ENCODE assay signal across 19 cellular contexts in the genomic region with DNA sequence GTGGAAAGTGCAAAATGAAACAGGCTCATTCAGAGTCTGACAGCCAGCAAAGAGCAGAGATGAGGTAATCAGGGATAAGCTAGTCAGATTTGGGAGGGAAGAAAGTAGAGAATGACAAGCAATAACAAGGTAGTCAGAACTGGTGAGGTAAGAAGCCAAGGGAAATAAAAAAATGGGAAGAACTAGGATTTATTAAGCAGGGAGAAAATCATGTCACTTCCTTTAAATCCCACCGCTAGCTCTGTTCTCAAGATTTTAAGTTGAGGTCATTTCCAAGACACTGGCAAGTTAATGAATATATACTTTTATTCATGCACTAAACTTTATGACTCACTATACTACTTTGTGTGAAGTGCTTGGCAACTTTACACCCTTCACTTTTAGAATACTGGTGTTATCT.
A peak's percentile ranks its signal among the peaks of the same experiment; 100 is the strongest.
DNase-seq lines count a peak whose midpoint lies in the region; ATAC-seq and TF ChIP-seq lines count a peak whose summit lies in the region.
"Had no signal": no experiment of that assay in that cellular context is flagged by ENCODE, and none has a peak within 500 bp of the region (broad histone marks: within the 10 kb centered on the region; RNA-seq: fewer than 3 reads in every experiment).

No MANE protein-coding gene starts in this region.

- H2AFZ ChIP-seq in GM23248 (no peak overlapping the region), SK-N-SH (ENCODE audit: low read depth) (peak overlapping the region; percentile 27; the same call in 1 of the 2 replicates)

- in situ Hi-C loops in GM23248 (cut with MboI) = no loop called here

- H3K4me1 ChIP-seq in GM23248 (ENCODE audit: insufficient read depth) = no peaks in the 10 kb centered on the region
- peaks cover 0 to 27% of the 10 kb centered on the region in 2 experiments; a peak in 3 of 4 replicates for H3K4me1 ChIP-seq in SK-N-SH (ENCODE audit: control insufficient read depth in 1 of 2, insufficient read depth in 2 of 2, low read depth in 1 of 2, low read length in 1 of 2)
- no peaks in the 10 kb centered on the region for H3K4me1 ChIP-seq in mucosa of descending colon (ENCODE audit: low read depth)
- H3K4me1 ChIP-seq: HAP-1 had no signal

- H3F3A ChIP-seq in GM23248 (ENCODE audit: insufficient read depth) (no peaks in the 10 kb centered on the region), SK-N-SH (replicated peaks; ENCODE audit: insufficient read depth) (no peaks in the 10 kb centered on the region)

- H3K9ac ChIP-seq in GM23248 (no peak overlapping the region), SK-N-SH (no peak overlapping the region)

- H3K4me3 ChIP-seq in GM23248 (no peak overlapping the region), SK-N-SH (ENCODE audit: low read depth in 2 of 2, low read length in 1 of 2) (no peak overlapping the region), fibroblast of the aortic adventitia (ENCODE audit: low read depth, low read length) (no peak overlapping the region), mucosa of descending colon (no peak overlapping the region)
- H3K4me3 ChIP-seq: HAP-1 had no signal

- no peaks in the 10 kb centered on the region for H4K20me1 ChIP-seq in GM23248 (ENCODE audit: insufficient read depth)
- H4K20me1 ChIP-seq in SK-N-SH (ENCODE audit: insufficient read depth) = no peaks in the 10 kb centered on the region

- H3K9me3 ChIP-seq in GM23248 (ENCODE audit: low read depth) (no peaks in the 10 kb centered on the region), SK-N-SH (no peaks in the 10 kb centered on the region), mucosa of descending colon (no peaks in the 10 kb centered on the region)
- H3K9me3 ChIP-seq: HAP-1 had no signal

- ATAC-seq in mucosa of descending colon (peak; percentile 93), GM21723 (IDR thresholded peaks at IDR 0.05; ENCODE audit: unreplicated experiment) (no peak), HG02884 (IDR thresholded peaks at IDR 0.05; ENCODE audit: unreplicated experiment) (no peak)

- H3K27ac ChIP-seq in GM23248 = no peak overlapping the region
- peak overlapping the region in 1 of 2 experiments; percentile 89; a peak in 2 of 4 replicates for H3K27ac ChIP-seq in SK-N-SH (ENCODE audit: low read depth in 2 of 2, low read length in 1 of 2)
- H3K27ac ChIP-seq: C4-2B had no signal

- no peaks in the 10 kb centered on the region for H3K27me3 ChIP-seq in GM23248 (replicated peaks; ENCODE audit: insufficient read depth)
- no peaks in the 10 kb centered on the region for H3K27me3 ChIP-seq in SK-N-SH (ENCODE audit: insufficient read depth)

- H3K9me2 ChIP-seq in GM23248 (ENCODE audit: insufficient read depth) = no peaks in the 10 kb centered on the region
- no peaks in the 10 kb centered on the region for H3K9me2 ChIP-seq in SK-N-SH

- H3K36me3 ChIP-seq in GM23248 (ENCODE audit: low read depth) (no peaks in the 10 kb centered on the region), SK-N-SH (replicated peaks in 1 of 2; ENCODE audit: control insufficient read depth in 1 of 2, insufficient read depth in 2 of 2, low read length in 1 of 2) (no peaks in the 10 kb centered on the region), mucosa of descending colon (ENCODE audit: low read depth) (no peaks in the 10 kb centered on the region)
- H3K36me3 ChIP-seq: HAP-1 had no signal

- POLR2A ChIA-PET in SK-N-SH (lab: Yijun Ruan, JAX) = no interaction called here

- 88 to 100% methylated on average over 1 of the region's 1 CpG for WGBS in GM23248 (ENCODE audit: low coverage in 1 of 2, low lambda C conversion rate in 2 of 2, missing lambda C conversion rate in 2 of 2), 2 experiments
- WGBS in SK-N-SH (ENCODE audit: low lambda C conversion rate) = 65% methylated on average over 1 of the region's 1 CpG

- CTCF ChIA-PET in SK-N-SH (lab: Yijun Ruan, JAX) = interaction anchor here (0.9 to 2.5 kb wide), 2 partner anchors 13 to 70 kb away, joined by 3 to 12 read pairs; no protein-coding TSS in a partner anchor

- intact Hi-C loops in mucosa of descending colon (cut with DNase I, micrococcal nuclease) = no loop called here

- TF ChIP-seq CTCF in SK-N-SH (IDR thresholded peaks at IDR 0.05) (no peak), fibroblast of the aortic adventitia (IDR thresholded peaks at IDR 0.05; ENCODE audit: insufficient read depth, low read length) (no peak), mucosa of descending colon (IDR thresholded peaks at IDR 0.05) (no peak)

- no peak for TF ChIP-seq EP300 in SK-N-SH (IDR thresholded peaks at IDR 0.05; ENCODE audit: borderline replicate concordance in 1 of 2, low read depth in 1 of 2, low read length in 1 of 2)

- no peak for TF ChIP-seq RAD21 in SK-N-SH (IDR thresholded peaks at IDR 0.05; ENCODE audit: low read length)

- DNase-seq in GM23248 (peak; percentile 9), SK-N-SH (no peak), fibroblast of the aortic adventitia (ENCODE audit: low read depth) (peak; percentile 21), mucosa of descending colon (peak in 1 of 3 donors; percentile 9), SKM-1 (lab: John Stamatoyannopoulos, UW; ENCODE audit: unreplicated experiment) (no peak), NCI-H526 (lab: John Stamatoyannopoulos, UW) (no peak)
- DNase-seq: DMS79 treated with DMSO at 0.1 percent for 48 hours, MM.1S, NCI-H1092 treated with DMSO at 0.1 percent for 48 hours, NCI-H1694 treated with DMSO at 0.1 percent for 48 hours, NCI-H2107, NCI-H226, NCI-H69, RPMI8226, SHP77 treated with DMSO at 0.1 percent for 48 hours had no signal

- no peaks in the 10 kb centered on the region for H3K79me2 ChIP-seq in GM23248 (ENCODE audit: insufficient read depth)
- H3K79me2 ChIP-seq in SK-N-SH (ENCODE audit: insufficient read depth) = no peaks in the 10 kb centered on the region

- no peak overlapping the region for H3K4me2 ChIP-seq in GM23248 (ENCODE audit: unreplicated experiment)
- no peak overlapping the region for H3K4me2 ChIP-seq in SK-N-SH

TF ChIP-seq in SK-N-SH, 30 proteins besides CTCF, POLR2A, EP300 and RAD21:
- no peak for TF ChIP-seq POLR2AphosphoS5 (IDR thresholded peaks at IDR 0.05; ENCODE audit: low read depth, low read length)
- no peak for TF ChIP-seq FOXJ3 (CRISPR knock-in tag; IDR thresholded peaks at IDR 0.05)
- TF ChIP-seq MEF2A (IDR thresholded peaks at IDR 0.05; ENCODE audit: borderline replicate concordance, low read depth) = no peak
- no peak for TF ChIP-seq ELF1 (IDR thresholded peaks at IDR 0.05)
- TF ChIP-seq, protein P1, sequence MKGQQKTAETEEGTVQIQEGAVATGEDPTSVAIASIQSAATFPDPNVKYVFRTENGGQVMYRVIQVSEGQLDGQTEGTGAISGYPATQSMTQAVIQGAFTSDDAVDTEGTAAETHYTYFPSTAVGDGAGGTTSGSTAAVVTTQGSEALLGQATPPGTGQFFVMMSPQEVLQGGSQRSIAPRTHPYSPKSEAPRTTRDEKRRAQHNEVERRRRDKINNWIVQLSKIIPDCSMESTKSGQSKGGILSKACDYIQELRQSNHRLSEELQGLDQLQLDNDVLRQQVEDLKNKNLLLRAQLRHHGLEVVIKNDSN (IDR thresholded peaks at IDR 0.05; ENCODE audit: borderline replicate concordance, low read depth) = no peak
- no peak for TF ChIP-seq FOXM1 (IDR thresholded peaks at IDR 0.05; ENCODE audit: low read depth)
- TF ChIP-seq TAF1 (IDR thresholded peaks at IDR 0.05; ENCODE audit: borderline replicate concordance, low read depth, low read length) = no peak
- no peak for TF ChIP-seq EZH2phosphoT487 (IDR thresholded peaks at IDR 0.05; ENCODE audit: borderline replicate concordance, low read depth)
- no peak for TF ChIP-seq MXI1 (IDR thresholded peaks at IDR 0.05; ENCODE audit: low read depth, low read length)
- TF ChIP-seq, protein P2, sequence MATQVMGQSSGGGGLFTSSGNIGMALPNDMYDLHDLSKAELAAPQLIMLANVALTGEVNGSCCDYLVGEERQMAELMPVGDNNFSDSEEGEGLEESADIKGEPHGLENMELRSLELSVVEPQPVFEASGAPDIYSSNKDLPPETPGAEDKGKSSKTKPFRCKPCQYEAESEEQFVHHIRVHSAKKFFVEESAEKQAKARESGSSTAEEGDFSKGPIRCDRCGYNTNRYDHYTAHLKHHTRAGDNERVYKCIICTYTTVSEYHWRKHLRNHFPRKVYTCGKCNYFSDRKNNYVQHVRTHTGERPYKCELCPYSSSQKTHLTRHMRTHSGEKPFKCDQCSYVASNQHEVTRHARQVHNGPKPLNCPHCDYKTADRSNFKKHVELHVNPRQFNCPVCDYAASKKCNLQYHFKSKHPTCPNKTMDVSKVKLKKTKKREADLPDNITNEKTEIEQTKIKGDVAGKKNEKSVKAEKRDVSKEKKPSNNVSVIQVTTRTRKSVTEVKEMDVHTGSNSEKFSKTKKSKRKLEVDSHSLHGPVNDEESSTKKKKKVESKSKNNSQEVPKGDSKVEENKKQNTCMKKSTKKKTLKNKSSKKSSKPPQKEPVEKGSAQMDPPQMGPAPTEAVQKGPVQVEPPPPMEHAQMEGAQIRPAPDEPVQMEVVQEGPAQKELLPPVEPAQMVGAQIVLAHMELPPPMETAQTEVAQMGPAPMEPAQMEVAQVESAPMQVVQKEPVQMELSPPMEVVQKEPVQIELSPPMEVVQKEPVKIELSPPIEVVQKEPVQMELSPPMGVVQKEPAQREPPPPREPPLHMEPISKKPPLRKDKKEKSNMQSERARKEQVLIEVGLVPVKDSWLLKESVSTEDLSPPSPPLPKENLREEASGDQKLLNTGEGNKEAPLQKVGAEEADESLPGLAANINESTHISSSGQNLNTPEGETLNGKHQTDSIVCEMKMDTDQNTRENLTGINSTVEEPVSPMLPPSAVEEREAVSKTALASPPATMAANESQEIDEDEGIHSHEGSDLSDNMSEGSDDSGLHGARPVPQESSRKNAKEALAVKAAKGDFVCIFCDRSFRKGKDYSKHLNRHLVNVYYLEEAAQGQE (IDR thresholded peaks at IDR 0.05; ENCODE audit: low read depth, low read length) = no peak
TF ChIP-seq in SK-N-SH: peak in this region for 0.

Comparison
In these comparisons a context has a peak if more than half of its experiments do, and no peak if none do; other contexts are left out.
1. DNase-seq: peak in GM23248 (single experiment) and fibroblast of the aortic adventitia (single experiment); none in SK-N-SH (single experiment), SKM-1 (single experiment) and NCI-H526 (0 of 2).